Comparison of ENCODE assay signal across 1 cellular context in the genomic region with DNA sequence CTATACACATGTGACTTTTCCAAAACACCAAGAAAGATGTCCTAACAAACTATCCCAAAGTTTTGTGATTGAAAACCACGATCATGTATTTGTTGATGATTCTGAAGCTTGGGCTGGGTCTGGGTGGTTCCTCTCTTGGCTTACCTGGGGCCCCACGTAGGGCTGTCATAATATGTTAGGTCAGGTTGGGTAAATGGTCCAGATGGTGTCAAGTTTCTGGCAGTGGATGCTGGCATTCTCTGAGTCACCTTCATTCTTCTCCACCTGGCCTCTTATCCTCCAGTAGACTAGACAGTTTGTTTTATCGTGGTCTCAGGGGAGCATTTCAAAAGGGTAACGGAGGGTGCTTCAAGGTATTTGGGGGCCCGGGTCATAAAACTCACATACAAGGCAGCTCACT.
TF ChIP-seq lines count a peak whose summit lies in the region.

No MANE protein-coding gene starts in this region.

TF ChIP-seq in GM23338, 12 proteins besides CTCF, POLR2A, EP300 and RAD21 (continued from another document):
- TF ChIP-seq, protein P1, sequence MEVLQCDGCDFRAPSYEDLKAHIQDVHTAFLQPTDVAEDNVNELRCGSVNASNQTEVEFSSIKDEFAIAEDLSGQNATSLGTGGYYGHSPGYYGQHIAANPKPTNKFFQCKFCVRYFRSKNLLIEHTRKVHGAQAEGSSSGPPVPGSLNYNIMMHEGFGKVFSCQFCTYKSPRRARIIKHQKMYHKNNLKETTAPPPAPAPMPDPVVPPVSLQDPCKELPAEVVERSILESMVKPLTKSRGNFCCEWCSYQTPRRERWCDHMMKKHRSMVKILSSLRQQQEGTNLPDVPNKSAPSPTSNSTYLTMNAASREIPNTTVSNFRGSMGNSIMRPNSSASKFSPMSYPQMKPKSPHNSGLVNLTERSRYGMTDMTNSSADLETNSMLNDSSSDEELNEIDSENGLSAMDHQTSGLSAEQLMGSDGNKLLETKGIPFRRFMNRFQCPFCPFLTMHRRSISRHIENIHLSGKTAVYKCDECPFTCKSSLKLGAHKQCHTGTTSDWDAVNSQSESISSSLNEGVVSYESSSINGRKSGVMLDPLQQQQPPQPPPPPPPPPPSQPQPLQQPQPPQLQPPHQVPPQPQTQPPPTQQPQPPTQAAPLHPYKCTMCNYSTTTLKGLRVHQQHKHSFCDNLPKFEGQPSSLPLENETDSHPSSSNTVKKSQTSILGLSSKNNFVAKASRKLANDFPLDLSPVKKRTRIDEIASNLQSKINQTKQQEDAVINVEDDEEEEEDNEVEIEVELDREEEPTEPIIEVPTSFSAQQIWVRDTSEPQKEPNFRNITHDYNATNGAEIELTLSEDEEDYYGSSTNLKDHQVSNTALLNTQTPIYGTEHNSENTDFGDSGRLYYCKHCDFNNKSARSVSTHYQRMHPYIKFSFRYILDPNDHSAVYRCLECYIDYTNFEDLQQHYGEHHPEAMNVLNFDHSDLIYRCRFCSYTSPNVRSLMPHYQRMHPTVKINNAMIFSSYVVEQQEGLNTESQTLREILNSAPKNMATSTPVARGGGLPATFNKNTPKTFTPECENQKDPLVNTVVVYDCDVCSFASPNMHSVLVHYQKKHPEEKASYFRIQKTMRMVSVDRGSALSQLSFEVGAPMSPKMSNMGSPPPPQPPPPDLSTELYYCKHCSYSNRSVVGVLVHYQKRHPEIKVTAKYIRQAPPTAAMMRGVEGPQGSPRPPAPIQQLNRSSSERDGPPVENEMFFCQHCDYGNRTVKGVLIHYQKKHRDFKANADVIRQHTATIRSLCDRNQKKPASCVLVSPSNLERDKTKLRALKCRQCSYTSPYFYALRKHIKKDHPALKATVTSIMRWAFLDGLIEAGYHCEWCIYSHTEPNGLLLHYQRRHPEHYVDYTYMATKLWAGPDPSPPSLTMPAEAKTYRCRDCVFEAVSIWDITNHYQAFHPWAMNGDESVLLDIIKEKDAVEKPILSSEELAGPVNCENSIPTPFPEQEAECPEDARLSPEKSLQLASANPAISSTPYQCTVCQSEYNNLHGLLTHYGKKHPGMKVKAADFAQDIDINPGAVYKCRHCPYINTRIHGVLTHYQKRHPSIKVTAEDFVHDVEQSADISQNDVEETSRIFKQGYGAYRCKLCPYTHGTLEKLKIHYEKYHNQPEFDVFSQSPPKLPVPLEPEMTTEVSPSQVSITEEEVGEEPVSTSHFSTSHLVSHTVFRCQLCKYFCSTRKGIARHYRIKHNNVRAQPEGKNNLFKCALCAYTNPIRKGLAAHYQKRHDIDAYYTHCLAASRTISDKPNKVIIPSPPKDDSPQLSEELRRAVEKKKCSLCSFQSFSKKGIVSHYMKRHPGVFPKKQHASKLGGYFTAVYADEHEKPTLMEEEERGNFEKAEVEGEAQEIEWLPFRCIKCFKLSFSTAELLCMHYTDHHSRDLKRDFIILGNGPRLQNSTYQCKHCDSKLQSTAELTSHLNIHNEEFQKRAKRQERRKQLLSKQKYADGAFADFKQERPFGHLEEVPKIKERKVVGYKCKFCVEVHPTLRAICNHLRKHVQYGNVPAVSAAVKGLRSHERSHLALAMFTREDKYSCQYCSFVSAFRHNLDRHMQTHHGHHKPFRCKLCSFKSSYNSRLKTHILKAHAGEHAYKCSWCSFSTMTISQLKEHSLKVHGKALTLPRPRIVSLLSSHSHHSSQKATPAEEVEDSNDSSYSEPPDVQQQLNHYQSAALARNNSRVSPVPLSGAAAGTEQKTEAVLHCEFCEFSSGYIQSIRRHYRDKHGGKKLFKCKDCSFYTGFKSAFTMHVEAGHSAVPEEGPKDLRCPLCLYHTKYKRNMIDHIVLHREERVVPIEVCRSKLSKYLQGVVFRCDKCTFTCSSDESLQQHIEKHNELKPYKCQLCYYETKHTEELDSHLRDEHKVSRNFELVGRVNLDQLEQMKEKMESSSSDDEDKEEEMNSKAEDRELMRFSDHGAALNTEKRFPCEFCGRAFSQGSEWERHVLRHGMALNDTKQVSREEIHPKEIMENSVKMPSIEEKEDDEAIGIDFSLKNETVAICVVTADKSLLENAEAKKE (CRISPR knock-in tag; IDR thresholded peaks at IDR 0.05): no peak
- TF ChIP-seq, protein P2, sequence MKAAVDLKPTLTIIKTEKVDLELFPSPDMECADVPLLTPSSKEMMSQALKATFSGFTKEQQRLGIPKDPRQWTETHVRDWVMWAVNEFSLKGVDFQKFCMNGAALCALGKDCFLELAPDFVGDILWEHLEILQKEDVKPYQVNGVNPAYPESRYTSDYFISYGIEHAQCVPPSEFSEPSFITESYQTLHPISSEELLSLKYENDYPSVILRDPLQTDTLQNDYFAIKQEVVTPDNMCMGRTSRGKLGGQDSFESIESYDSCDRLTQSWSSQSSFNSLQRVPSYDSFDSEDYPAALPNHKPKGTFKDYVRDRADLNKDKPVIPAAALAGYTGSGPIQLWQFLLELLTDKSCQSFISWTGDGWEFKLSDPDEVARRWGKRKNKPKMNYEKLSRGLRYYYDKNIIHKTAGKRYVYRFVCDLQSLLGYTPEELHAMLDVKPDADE (IDR thresholded peaks at IDR 0.05): no peak
- no peak for TF ChIP-seq CREB1 (CRISPR knock-in tag; IDR thresholded peaks at IDR 0.05; ENCODE audit: low read depth)
- TF ChIP-seq ZNF114 (CRISPR knock-in tag; IDR thresholded peaks at IDR 0.05): no peak
- no peak for TF ChIP-seq EZH2 (IDR thresholded peaks at IDR 0.05; ENCODE audit: low read depth, unreplicated experiment)
- TF ChIP-seq, protein P3, sequence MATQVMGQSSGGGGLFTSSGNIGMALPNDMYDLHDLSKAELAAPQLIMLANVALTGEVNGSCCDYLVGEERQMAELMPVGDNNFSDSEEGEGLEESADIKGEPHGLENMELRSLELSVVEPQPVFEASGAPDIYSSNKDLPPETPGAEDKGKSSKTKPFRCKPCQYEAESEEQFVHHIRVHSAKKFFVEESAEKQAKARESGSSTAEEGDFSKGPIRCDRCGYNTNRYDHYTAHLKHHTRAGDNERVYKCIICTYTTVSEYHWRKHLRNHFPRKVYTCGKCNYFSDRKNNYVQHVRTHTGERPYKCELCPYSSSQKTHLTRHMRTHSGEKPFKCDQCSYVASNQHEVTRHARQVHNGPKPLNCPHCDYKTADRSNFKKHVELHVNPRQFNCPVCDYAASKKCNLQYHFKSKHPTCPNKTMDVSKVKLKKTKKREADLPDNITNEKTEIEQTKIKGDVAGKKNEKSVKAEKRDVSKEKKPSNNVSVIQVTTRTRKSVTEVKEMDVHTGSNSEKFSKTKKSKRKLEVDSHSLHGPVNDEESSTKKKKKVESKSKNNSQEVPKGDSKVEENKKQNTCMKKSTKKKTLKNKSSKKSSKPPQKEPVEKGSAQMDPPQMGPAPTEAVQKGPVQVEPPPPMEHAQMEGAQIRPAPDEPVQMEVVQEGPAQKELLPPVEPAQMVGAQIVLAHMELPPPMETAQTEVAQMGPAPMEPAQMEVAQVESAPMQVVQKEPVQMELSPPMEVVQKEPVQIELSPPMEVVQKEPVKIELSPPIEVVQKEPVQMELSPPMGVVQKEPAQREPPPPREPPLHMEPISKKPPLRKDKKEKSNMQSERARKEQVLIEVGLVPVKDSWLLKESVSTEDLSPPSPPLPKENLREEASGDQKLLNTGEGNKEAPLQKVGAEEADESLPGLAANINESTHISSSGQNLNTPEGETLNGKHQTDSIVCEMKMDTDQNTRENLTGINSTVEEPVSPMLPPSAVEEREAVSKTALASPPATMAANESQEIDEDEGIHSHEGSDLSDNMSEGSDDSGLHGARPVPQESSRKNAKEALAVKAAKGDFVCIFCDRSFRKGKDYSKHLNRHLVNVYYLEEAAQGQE (IDR thresholded peaks at IDR 0.05; ENCODE audit: unreplicated experiment): no peak
- TF ChIP-seq EZH2phosphoT487 (IDR thresholded peaks at IDR 0.05; ENCODE audit: unreplicated experiment): no peak
